Comparison of ENCODE assay signal across 1 cellular context in genomic region chr22:25069426-25069757, GRCh38.
TF ChIP-seq lines count a peak whose summit lies in the region.

No MANE protein-coding gene starts in this region.

TF ChIP-seq in GM12878, 131 proteins besides CTCF, POLR2A, EP300 and RAD21 (continued from another document):
- no peak for TF ChIP-seq NFIC (IDR thresholded peaks at IDR 0.05; ENCODE audit: low read depth, low read length)
- TF ChIP-seq PBX3 (IDR thresholded peaks at IDR 0.05; ENCODE audit: insufficient replicate concordance, low read depth, low read length), result no peak
- TF ChIP-seq POU2F2 (IDR thresholded peaks at IDR 0.05; ENCODE audit: borderline replicate concordance, low read depth, low read length), result no peak
- TF ChIP-seq ZNF274 (IDR thresholded peaks at IDR 0.05; ENCODE audit: insufficient read depth, insufficient read length), result no peak
- TF ChIP-seq NRF1 (conservative IDR thresholded peaks at IDR 0.05; ENCODE audit: low read depth, low read length), result no peak
- no peak for TF ChIP-seq POLR2AphosphoS2 (IDR thresholded peaks at IDR 0.05; ENCODE audit: low read depth, low read length)
- TF ChIP-seq CEBPB (IDR thresholded peaks at IDR 0.05; ENCODE audit: borderline replicate concordance in 1 of 2, low read depth in 2 of 2, low read length in 2 of 2), result no peak
- no peak for TF ChIP-seq SMARCA5 (IDR thresholded peaks at IDR 0.05)
- no peak for TF ChIP-seq EZH2 (IDR thresholded peaks at IDR 0.05; ENCODE audit: borderline replicate concordance, control insufficient read depth, low read depth, low read length)
